In the genomic region with DNA sequence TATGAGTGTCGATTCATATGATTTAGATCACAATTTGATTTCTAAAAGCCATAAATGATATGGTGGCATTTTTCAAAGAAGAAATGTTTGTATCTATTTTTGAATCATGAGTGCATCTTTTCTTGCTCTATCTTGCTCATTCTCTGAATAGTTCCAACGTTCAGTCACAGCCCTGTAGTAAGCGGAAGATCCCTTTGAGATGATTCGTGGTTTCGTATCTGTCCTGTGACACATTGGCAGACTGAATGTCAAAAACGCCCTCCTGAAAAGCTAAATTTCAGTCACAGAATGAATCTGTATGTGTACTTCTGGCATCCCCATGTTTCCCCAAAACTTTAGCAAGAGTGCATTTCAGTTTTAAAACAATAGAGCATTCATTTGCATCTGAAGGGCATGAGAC, we compare ENCODE assay signal across 19 cellular contexts.
DNase-seq lines count a peak whose midpoint lies in the region; ATAC-seq and TF ChIP-seq lines count a peak whose summit lies in the region.
"Had no signal": no experiment of that assay in that cellular context is flagged by ENCODE, and none has a peak within 500 bp of the region (broad histone marks: within the 10 kb centered on the region; RNA-seq: fewer than 3 reads in every experiment).

No MANE protein-coding gene starts in this region.

- H3K9me3 Mint-ChIP-seq in chondrocyte (ENCODE audit: low read depth) = peaks cover 2% of the 10 kb centered on the region

- H3K36me3 Mint-ChIP-seq in chondrocyte (ENCODE audit: low read depth) = no peaks in the 10 kb centered on the region
- H3K36me3 Mint-ChIP-seq: CD8-positive, alpha-beta memory T cell had no signal

- H3K4me3 ChIP-seq in AG10803 (ENCODE audit: low read length) (no peak overlapping the region), epithelial cell of esophagus (ENCODE audit: low read length) (no peak overlapping the region)
- H3K4me3 ChIP-seq: Peyer's patch had no signal

- no peak for TF ChIP-seq CTCF in AG10803 (conservative IDR thresholded peaks at IDR 0.05; ENCODE audit: low read length)
- no peak for TF ChIP-seq CTCF in epithelial cell of esophagus (IDR thresholded peaks at IDR 0.05; ENCODE audit: insufficient read depth, low read depth, low read length, missing control alignments)
- no peak for TF ChIP-seq CTCF in chondrocyte (IDR thresholded peaks at IDR 0.05)

- no peak overlapping the region for H3K4me3 Mint-ChIP-seq in chondrocyte (ENCODE audit: unreplicated experiment)
- H3K4me3 Mint-ChIP-seq: CD8-positive, alpha-beta memory T cell had no signal

- peaks cover 12% of the 10 kb centered on the region for H3K4me1 Mint-ChIP-seq in chondrocyte (ENCODE audit: low read depth)
- H3K4me1 Mint-ChIP-seq: CD8-positive, alpha-beta memory T cell had no signal

- H3K27ac Mint-ChIP-seq in chondrocyte (ENCODE audit: unreplicated experiment) = no peak overlapping the region
- H3K27ac Mint-ChIP-seq: CD8-positive, alpha-beta memory T cell had no signal

- DNase-seq in AG10803 (ENCODE audit: low read depth) (peak; percentile 10), M059J (ENCODE audit: low read depth) (peak; percentile 8), epithelial cell of esophagus (ENCODE audit: low read depth) (peak; percentile 3), chondrocyte (ENCODE audit: low spot score) (no peak), SW 1271 (lab: John Stamatoyannopoulos, UW) (no peak)
- DNase-seq: 8988T; Calu3; CD8-positive, alpha-beta memory T cell; DMS153; Karpas-422; NCI-H1694; NCI-H2081; NCI-H446; NCI-H526; Peyer's patch had no signal

- ATAC-seq in GM18868 (IDR thresholded peaks at IDR 0.05; ENCODE audit: unreplicated experiment) (peak; percentile 87), GM19351 (IDR thresholded peaks at IDR 0.05; ENCODE audit: unreplicated experiment) (no peak), HG02970 (IDR thresholded peaks at IDR 0.05; ENCODE audit: low FRiP score, unreplicated experiment) (no peak)
- ATAC-seq: SK-N-SH treated with all-trans-retinoic acid at 6 μM for 48 hours had no signal

- no peaks in the 10 kb centered on the region for H3K27me3 Mint-ChIP-seq in chondrocyte (ENCODE audit: low read depth)
- H3K27me3 Mint-ChIP-seq: CD8-positive, alpha-beta memory T cell had no signal

Comparison
In these comparisons a context has a peak if more than half of its experiments do, and no peak if none do; other contexts are left out.
1. DNase-seq: peak in AG10803 (single experiment), M059J (single experiment) and epithelial cell of esophagus (single experiment); none in chondrocyte (single experiment) and SW 1271 (0 of 2).